12 cellular contexts compared by ENCODE assay signal in the genomic region with DNA sequence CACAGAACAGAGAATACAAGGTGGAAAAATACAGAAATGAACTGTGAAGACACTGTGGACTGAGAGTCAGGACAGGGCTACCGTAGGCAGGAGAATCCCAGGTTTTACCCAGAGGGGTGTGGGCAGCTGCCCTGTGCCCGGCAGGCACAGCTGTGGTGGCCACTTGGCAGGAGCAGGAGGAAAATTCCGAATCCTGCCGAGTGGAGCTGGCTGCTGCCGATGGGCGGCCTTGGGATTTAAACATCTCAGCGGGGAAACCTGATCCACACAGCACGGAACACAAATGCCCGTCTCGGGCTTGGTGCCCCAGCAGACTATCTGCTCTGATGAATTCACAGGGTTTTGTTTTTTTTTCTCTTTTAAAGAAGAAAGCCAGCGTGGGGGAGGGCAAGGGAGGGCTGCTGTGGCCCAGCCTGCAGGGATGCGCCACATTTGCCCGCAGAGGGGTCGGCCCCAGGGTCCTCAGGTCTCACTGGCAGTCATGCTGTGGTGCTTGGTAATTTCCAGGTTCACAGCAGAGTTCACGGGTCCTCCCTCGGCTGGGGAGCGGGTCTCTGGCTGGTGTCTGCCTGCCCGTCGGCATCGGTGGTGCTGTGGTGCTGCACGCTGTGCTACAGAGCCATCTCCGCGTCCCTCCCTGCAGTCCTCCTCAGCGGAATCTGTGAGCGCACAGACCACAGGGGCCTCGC. TPM values are rescaled to one million over a fixed set of nuclear protein-coding genes. Genes with fewer than 3 reads are reported as not detected.
DNase-seq lines count a peak whose midpoint lies in the region; ATAC-seq and TF ChIP-seq lines count a peak whose summit lies in the region.
"Had no signal": no experiment of that assay in that cellular context is flagged by ENCODE, and none has a peak within 500 bp of the region (broad histone marks: within the 10 kb centered on the region; RNA-seq: fewer than 3 reads in every experiment).

No MANE protein-coding gene starts in this region.

- TF ChIP-seq CTCF in right lobe of liver (IDR thresholded peaks at IDR 0.05): no peak

- peak overlapping the region; percentile 35 for H3K4me3 Mint-ChIP-seq in activated CD8-positive, alpha-beta memory T cell treated with anti-CD3 and anti-CD28 coated beads, Interleukin-2, amount 10 ng/mL, durations not matched to agents 7 days and 5 days
- peak overlapping the region; percentile 75 for H3K4me3 Mint-ChIP-seq in activated T-helper 17 cell treated with anti-CD3 and anti-CD28 coated beads, Interleukin-2, amount 50 U/mL, for 72 hours

- peaks cover 7% of the 10 kb centered on the region for H3K36me3 Mint-ChIP-seq in activated CD8-positive, alpha-beta memory T cell treated with anti-CD3 and anti-CD28 coated beads, Interleukin-2, amount 10 ng/mL, durations not matched to agents 7 days and 5 days
- H3K36me3 Mint-ChIP-seq in activated T-helper 17 cell treated with anti-CD3 and anti-CD28 coated beads, Interleukin-2, amount 50 U/mL, for 72 hours (ENCODE audit: low read depth): peaks cover 47% of the 10 kb centered on the region

- no peaks in the 10 kb centered on the region for H3K27me3 Mint-ChIP-seq in activated CD8-positive, alpha-beta memory T cell treated with anti-CD3 and anti-CD28 coated beads, Interleukin-2, amount 10 ng/mL, durations not matched to agents 7 days and 5 days
- H3K27me3 Mint-ChIP-seq in activated T-helper 17 cell treated with anti-CD3 and anti-CD28 coated beads, Interleukin-2, amount 50 U/mL, for 72 hours: no peaks in the 10 kb centered on the region

- H3K4me3 ChIP-seq in right lobe of liver: no peak overlapping the region
- H3K4me3 ChIP-seq in aorta (ENCODE audit: low read length in 2 of 2): no peak overlapping the region

- H3K36me3 ChIP-seq in right lobe of liver (peaks cover 0 to 7% (median under 1%) of the 10 kb centered on the region in 4 donors), aorta (ENCODE audit: control insufficient read depth in 1 of 2, insufficient read depth in 2 of 2, low read length in 1 of 2) (no peaks in the 10 kb centered on the region)

- no peak for ATAC-seq in activated CD8-positive, alpha-beta memory T cell treated with anti-CD3 and anti-CD28 coated beads, Interleukin-2, amount 10 ng/mL, durations not matched to agents 7 days and 5 days
- ATAC-seq in activated T-helper 17 cell treated with anti-CD3 and anti-CD28 coated beads, Interleukin-2, amount 50 U/mL, for 72 hours (replicated peaks): no peak
- ATAC-seq in right lobe of liver: no peak
- no peak for ATAC-seq in aorta (ENCODE audit: low FRiP score)
- ATAC-seq in GM19035 (IDR thresholded peaks at IDR 0.05; ENCODE audit: unreplicated experiment): no peak
- ATAC-seq in GM18870 (IDR thresholded peaks at IDR 0.05; ENCODE audit: unreplicated experiment): no peak

- no peak for TF ChIP-seq POLR2A in right lobe of liver (IDR thresholded peaks at IDR 0.05)

- no peaks in the 10 kb centered on the region for H3K27me3 ChIP-seq in right lobe of liver
- no peaks in the 10 kb centered on the region for H3K27me3 ChIP-seq in aorta (ENCODE audit: control insufficient read depth in 1 of 2, insufficient read depth in 2 of 2, low read length in 1 of 2)

- H3K9me3 Mint-ChIP-seq in activated CD8-positive, alpha-beta memory T cell treated with anti-CD3 and anti-CD28 coated beads, Interleukin-2, amount 10 ng/mL, durations not matched to agents 7 days and 5 days (ENCODE audit: low read depth): no peaks in the 10 kb centered on the region
- no peaks in the 10 kb centered on the region for H3K9me3 Mint-ChIP-seq in activated T-helper 17 cell treated with anti-CD3 and anti-CD28 coated beads, Interleukin-2, amount 50 U/mL, for 72 hours

- DNase-seq in activated CD8-positive, alpha-beta memory T cell treated with anti-CD3 and anti-CD28 coated beads, Interleukin-2, amount 10 ng/mL, durations not matched to agents 7 days and 5 days: no peak
- no peak for DNase-seq in activated CD8-positive, alpha-beta memory T cell treated with anti-CD3 and anti-CD28 coated beads, Interleukin-2, amount 50 U/mL, for 48 hours
- DNase-seq in right lobe of liver (peak in 2 of 3 donors; percentile 19 to 52), substantia nigra (lab: John Stamatoyannopoulos, UW) (peak in 3 of 49 donors; percentile 19 to 30 (median 30)), aorta (no peak)
- DNase-seq: amniotic stem cell, foreskin melanocyte, NCI-H2081 treated with DMSO at 0.1 percent for 48 hours, T-helper 9 cell had no signal

- H3K9me3 ChIP-seq in right lobe of liver (no peaks in the 10 kb centered on the region), aorta (ENCODE audit: control insufficient read depth, low read length) (no peaks in the 10 kb centered on the region)

- peak overlapping the region; percentile 65 for H3K27ac Mint-ChIP-seq in activated CD8-positive, alpha-beta memory T cell treated with anti-CD3 and anti-CD28 coated beads, Interleukin-2, amount 10 ng/mL, durations not matched to agents 7 days and 5 days
- H3K27ac Mint-ChIP-seq in activated T-helper 17 cell treated with anti-CD3 and anti-CD28 coated beads, Interleukin-2, amount 50 U/mL, for 72 hours: no peak overlapping the region

- peaks cover 0 to 44% (median 15%) of the 10 kb centered on the region in 4 donors for H3K4me1 ChIP-seq in right lobe of liver
- peaks cover 0 to 6% of the 10 kb centered on the region in 2 donors for H3K4me1 ChIP-seq in aorta (ENCODE audit: control insufficient read depth in 1 of 2, insufficient read depth in 2 of 2, low read length in 2 of 2)

- intact Hi-C loops in right lobe of liver (cut with DNase I) (no loop called here), aorta (cut with DNase I) (no loop called here)

- 72% methylated on average over 8 of the region's 26 CpGs for WGBS in right lobe of liver (ENCODE audit: insufficient coverage, low coverage, low lambda C conversion rate, missing lambda C conversion rate)
- WGBS in aorta, 2 donors: 81 to 83% methylated on average over 26 of the region's 26 CpGs

- H3K27ac ChIP-seq in right lobe of liver (no peak overlapping the region), substantia nigra (ENCODE audit: low read depth, low read length, poor library complexity, severe bottlenecking) (peak overlapping the region; percentile 95), aorta (ENCODE audit: low read depth in 1 of 2, low read length in 2 of 2) (no peak overlapping the region)

- CTCF ChIA-PET in activated CD8-positive, alpha-beta memory T cell treated with anti-CD3 and anti-CD28 coated beads, Interleukin-2, amount 10 ng/mL, durations not matched to agents 7 days and 5 days (lab: Charles Lee): interaction anchor here (1.1 to 7.2 kb wide), 3 partner anchors 19 to 29 kb away, joined by 5 to 27 read pairs (median 18); a partner anchor contains a TSS

- peaks cover 73% of the 10 kb centered on the region for H3K4me1 Mint-ChIP-seq in activated CD8-positive, alpha-beta memory T cell treated with anti-CD3 and anti-CD28 coated beads, Interleukin-2, amount 10 ng/mL, durations not matched to agents 7 days and 5 days
- H3K4me1 Mint-ChIP-seq in activated T-helper 17 cell treated with anti-CD3 and anti-CD28 coated beads, Interleukin-2, amount 50 U/mL, for 72 hours: peaks cover 17% of the 10 kb centered on the region

RNA-seq across cellular contexts. Expression of a gene that starts 28.0 kb away (rescaled TPM):
- 10 to 100 TPM; 24.1 to 25.4 TPM for total RNA-seq in activated CD8-positive, alpha-beta memory T cell treated with anti-CD3 and anti-CD28 coated beads, Interleukin-2, amount 10 ng/mL, durations not matched to agents 7 days and 5 days
- 10 to 100 TPM; 15.5 to 19.7 TPM for total RNA-seq in activated T-helper 17 cell treated with anti-CD3 and anti-CD28 coated beads, Interleukin-2, amount 50 U/mL, for 72 hours
- 10 to 100 TPM in 5 of 6 experiments, 1 to 10 TPM in 1; 6.4 to 21.7 (median 19.6) TPM for total RNA-seq in right lobe of liver
- 10 to 100 TPM; 13.5 to 14.3 TPM for total RNA-seq in aorta
- polyA plus RNA-seq in aorta: 10 to 100 TPM; 16.0 to 17.9 TPM

RNA-seq across cellular contexts. Expression of a gene that starts 29.0 kb away (rescaled TPM):
- total RNA-seq in activated CD8-positive, alpha-beta memory T cell treated with anti-CD3 and anti-CD28 coated beads, Interleukin-2, amount 10 ng/mL, durations not matched to agents 7 days and 5 days: 10 to 100 TPM; 43.3 to 57.7 TPM
- total RNA-seq in activated T-helper 17 cell treated with anti-CD3 and anti-CD28 coated beads, Interleukin-2, amount 50 U/mL, for 72 hours: 10 to 100 TPM; 49.1 to 67.1 TPM
- total RNA-seq in right lobe of liver (10 to 100 TPM; 22.6 to 47.7 (median 25.2) TPM), aorta (10 to 100 TPM; 66.5 to 69.7 TPM)
- 10 to 100 TPM; 37.7 to 48.6 TPM for polyA plus RNA-seq in aorta

RNA-seq across cellular contexts. Expression of a gene that starts 31.1 kb away (rescaled TPM):
- 100 to 1,000 TPM; 118 to 126 TPM for total RNA-seq in activated CD8-positive, alpha-beta memory T cell treated with anti-CD3 and anti-CD28 coated beads, Interleukin-2, amount 10 ng/mL, durations not matched to agents 7 days and 5 days
- total RNA-seq in activated T-helper 17 cell treated with anti-CD3 and anti-CD28 coated beads, Interleukin-2, amount 50 U/mL, for 72 hours: 10 to 100 TPM; 67.9 to 96.7 TPM
- total RNA-seq in right lobe of liver (1 to 10 TPM; 3.1 to 9.2 (median 3.5) TPM), aorta (1 to 10 TPM; 6.5 to 7.0 TPM)
- polyA plus RNA-seq in aorta: 1 to 10 TPM; 5.2 to 9.3 TPM

RNA-seq across cellular contexts. Expression of a gene that starts 32.7 kb away (rescaled TPM):
- 1 to 10 TPM; 8.8 to 9.6 TPM for total RNA-seq in activated CD8-positive, alpha-beta memory T cell treated with anti-CD3 and anti-CD28 coated beads, Interleukin-2, amount 10 ng/mL, durations not matched to agents 7 days and 5 days
- total RNA-seq in activated T-helper 17 cell treated with anti-CD3 and anti-CD28 coated beads, Interleukin-2, amount 50 U/mL, for 72 hours: 10 to 100 TPM; 13.3 to 17.4 TPM
- total RNA-seq in right lobe of liver (10 to 100 TPM; 21.4 to 51.5 (median 43.0) TPM), aorta (1 to 10 TPM; 1.9 to 2.2 TPM)
- polyA plus RNA-seq in aorta: 10 to 100 TPM in 1 of 2 donors, under 1 TPM in 1; 0.13 to 27.8 TPM

Comparison
In these comparisons a context has a peak if more than half of its experiments do, and no peak if none do; other contexts are left out.
1. DNase-seq: peak in right lobe of liver (2 of 3); none in activated CD8-positive, alpha-beta memory T cell treated with anti-CD3 and anti-CD28 coated beads, Interleukin-2, amount 10 ng/mL, durations not matched to agents 7 days and 5 days (single experiment), activated CD8-positive, alpha-beta memory T cell treated with anti-CD3 and anti-CD28 coated beads, Interleukin-2, amount 50 U/mL, for 48 hours (single experiment) and aorta (0 of 2).
2. RNA of a gene that starts 31.1 kb away (total RNA-seq): 118 to 126 TPM in activated CD8-positive, alpha-beta memory T cell treated with anti-CD3 and anti-CD28 coated beads, Interleukin-2, amount 10 ng/mL, durations not matched to agents 7 days and 5 days and 67.9 to 96.7 TPM in activated T-helper 17 cell treated with anti-CD3 and anti-CD28 coated beads, Interleukin-2, amount 50 U/mL, for 72 hours; 6.5 to 7.0 TPM in aorta and 3.1 to 9.2 TPM in right lobe of liver; every median in the first group is over 4 times any median in the second.